In the genomic region with DNA sequence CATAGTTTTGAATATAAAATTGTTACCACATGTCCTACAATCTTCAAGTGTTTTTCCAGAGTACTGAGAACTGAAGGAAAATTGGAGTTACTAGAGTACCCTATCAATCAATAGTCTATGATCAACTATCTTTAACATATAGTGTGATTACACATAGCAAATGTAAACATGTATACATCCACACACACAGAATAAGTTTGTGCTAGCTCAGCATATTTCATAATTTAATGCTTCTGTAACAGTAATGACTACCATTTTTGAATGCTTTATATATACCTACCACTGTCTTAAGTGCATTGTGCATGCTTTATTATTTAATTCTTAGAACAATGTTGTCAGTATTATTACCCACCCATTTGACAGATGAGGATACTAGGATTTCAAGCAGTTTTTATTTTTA, we compare ENCODE assay signal across 3 cellular contexts.
A peak's percentile ranks its signal among the peaks of the same experiment; 100 is the strongest.
TF ChIP-seq lines count a peak whose summit lies in the region.

No MANE protein-coding gene starts in this region.

TF ChIP-seq in A549, 52 proteins besides CTCF, POLR2A, EP300 and RAD21:
- TF ChIP-seq MAFK (IDR thresholded peaks at IDR 0.05; ENCODE audit: partially characterized antibody) (peak; percentile 97), HDAC2 (IDR thresholded peaks at IDR 0.05) (no peak), CEBPB (IDR thresholded peaks at IDR 0.05) (no peak)
TF ChIP-seq in A549: peak in this region for 1.

TF ChIP-seq in IMR-90, 13 proteins besides CTCF, POLR2A, EP300 and RAD21:
- peak; percentile 96 for TF ChIP-seq MAFK (IDR thresholded peaks at IDR 0.05; ENCODE audit: low read depth, low read length)
- no peak for TF ChIP-seq MAZ (IDR thresholded peaks at IDR 0.05; ENCODE audit: borderline replicate concordance, low read depth, low read length)
TF ChIP-seq in IMR-90: peak in this region for 1.

TF ChIP-seq in K562, 482 proteins besides CTCF, POLR2A, EP300 and RAD21:
- TF ChIP-seq, protein P1, sequence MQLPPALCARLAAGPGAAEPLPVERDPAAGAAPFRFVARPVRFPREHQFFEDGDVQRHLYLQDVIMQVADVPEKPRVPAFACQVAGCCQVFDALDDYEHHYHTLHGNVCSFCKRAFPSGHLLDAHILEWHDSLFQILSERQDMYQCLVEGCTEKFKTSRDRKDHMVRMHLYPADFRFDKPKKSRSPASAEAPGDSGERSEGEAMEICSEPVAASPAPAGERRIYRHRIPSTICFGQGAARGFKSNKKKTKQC (CRISPR knock-in tag; IDR thresholded peaks at IDR 0.05), result no peak
- TF ChIP-seq NONO (IDR thresholded peaks at IDR 0.05; ENCODE audit: low read depth in 2 of 2, low read length in 1 of 2) (no peak), SUPT5H (IDR thresholded peaks at IDR 0.05) (no peak), ZNF41 (CRISPR knock-in tag; conservative IDR thresholded peaks at IDR 0.05) (no peak), RCOR1 (IDR thresholded peaks at IDR 0.05; ENCODE audit: borderline replicate concordance in 1 of 2, low read depth in 2 of 2, low read length in 2 of 2) (no peak), CBX3 (IDR thresholded peaks at IDR 0.05; ENCODE audit: borderline replicate concordance in 1 of 2, low read length in 2 of 2) (no peak), C11orf30 (IDR thresholded peaks at IDR 0.05; ENCODE audit: low read depth) (peak; percentile 40; the same call in 1 of the 2 replicates), ZNF316 (IDR thresholded peaks at IDR 0.05) (peak; percentile 67), MAFG (tag; conservative IDR thresholded peaks at IDR 0.05) (0 out of 2 replicates have a peak, but pooled peaks have one; percentile 19), NCOA6 (IDR thresholded peaks at IDR 0.05) (no peak), LEF1 (IDR thresholded peaks at IDR 0.05) (no peak), CBX1 (IDR thresholded peaks at IDR 0.05; ENCODE audit: low read depth) (no peak), PCBP1 (IDR thresholded peaks at IDR 0.05; ENCODE audit: low read depth, low read length, poor library complexity, severe bottlenecking) (no peak), BMI1 (IDR thresholded peaks at IDR 0.05; ENCODE audit: low read length) (no peak), NR1H2 (CRISPR knock-in tag; IDR thresholded peaks at IDR 0.05) (no peak), RBM15 (IDR thresholded peaks at IDR 0.05; ENCODE audit: insufficient read depth, low read length) (no peak), MAFF (IDR thresholded peaks at IDR 0.05; ENCODE audit: low read length) (peak; percentile 67), MAFK (IDR thresholded peaks at IDR 0.05; ENCODE audit: low read length) (peak; percentile 76)
- TF ChIP-seq, protein P2, sequence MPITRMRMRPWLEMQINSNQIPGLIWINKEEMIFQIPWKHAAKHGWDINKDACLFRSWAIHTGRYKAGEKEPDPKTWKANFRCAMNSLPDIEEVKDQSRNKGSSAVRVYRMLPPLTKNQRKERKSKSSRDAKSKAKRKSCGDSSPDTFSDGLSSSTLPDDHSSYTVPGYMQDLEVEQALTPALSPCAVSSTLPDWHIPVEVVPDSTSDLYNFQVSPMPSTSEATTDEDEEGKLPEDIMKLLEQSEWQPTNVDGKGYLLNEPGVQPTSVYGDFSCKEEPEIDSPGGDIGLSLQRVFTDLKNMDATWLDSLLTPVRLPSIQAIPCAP (CRISPR knock-in tag; IDR thresholded peaks at IDR 0.05; ENCODE audit: borderline replicate concordance), result no peak
- TF ChIP-seq, protein P3, sequence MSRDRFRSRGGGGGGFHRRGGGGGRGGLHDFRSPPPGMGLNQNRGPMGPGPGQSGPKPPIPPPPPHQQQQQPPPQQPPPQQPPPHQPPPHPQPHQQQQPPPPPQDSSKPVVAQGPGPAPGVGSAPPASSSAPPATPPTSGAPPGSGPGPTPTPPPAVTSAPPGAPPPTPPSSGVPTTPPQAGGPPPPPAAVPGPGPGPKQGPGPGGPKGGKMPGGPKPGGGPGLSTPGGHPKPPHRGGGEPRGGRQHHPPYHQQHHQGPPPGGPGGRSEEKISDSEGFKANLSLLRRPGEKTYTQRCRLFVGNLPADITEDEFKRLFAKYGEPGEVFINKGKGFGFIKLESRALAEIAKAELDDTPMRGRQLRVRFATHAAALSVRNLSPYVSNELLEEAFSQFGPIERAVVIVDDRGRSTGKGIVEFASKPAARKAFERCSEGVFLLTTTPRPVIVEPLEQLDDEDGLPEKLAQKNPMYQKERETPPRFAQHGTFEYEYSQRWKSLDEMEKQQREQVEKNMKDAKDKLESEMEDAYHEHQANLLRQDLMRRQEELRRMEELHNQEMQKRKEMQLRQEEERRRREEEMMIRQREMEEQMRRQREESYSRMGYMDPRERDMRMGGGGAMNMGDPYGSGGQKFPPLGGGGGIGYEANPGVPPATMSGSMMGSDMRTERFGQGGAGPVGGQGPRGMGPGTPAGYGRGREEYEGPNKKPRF (IDR thresholded peaks at IDR 0.05; ENCODE audit: low read depth, low read length), result no peak
